ENCODE assay signal across 9 cellular contexts in the genomic region with DNA sequence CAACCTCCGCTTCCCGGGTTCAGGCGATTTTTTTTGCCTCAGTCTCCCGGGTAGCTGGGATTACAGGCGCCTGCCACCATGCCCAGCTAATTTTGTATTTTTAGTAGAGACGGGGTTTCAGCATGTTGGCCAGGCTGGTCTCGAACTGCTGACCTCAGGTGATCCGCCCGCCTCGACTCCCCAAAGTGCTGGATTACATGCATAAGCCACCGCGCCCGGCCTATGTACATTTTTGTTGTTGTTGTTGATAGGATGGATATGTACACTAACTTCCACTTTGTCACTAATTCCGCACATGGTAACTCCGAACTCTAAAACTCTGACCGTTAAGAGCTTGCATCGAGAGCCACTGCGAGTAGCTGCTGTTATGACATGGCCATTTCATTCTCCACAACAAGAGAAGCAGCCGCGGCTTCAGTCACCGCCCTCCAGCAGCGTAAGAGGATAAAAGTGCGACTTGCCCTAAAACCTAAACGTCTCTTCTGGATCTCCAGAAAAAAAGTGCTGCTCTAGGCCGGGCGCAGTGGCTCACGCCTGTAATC. TPM values are rescaled to one million over a fixed set of nuclear protein-coding genes. Genes with fewer than 3 reads are reported as not detected.
DNase-seq lines count a peak whose midpoint lies in the region; ATAC-seq and TF ChIP-seq lines count a peak whose summit lies in the region.
"Had no signal": no experiment of that assay in that cellular context is flagged by ENCODE, and none has a peak within 500 bp of the region (broad histone marks: within the 10 kb centered on the region; RNA-seq: fewer than 3 reads in every experiment).

No MANE protein-coding gene starts in this region.

- intact Hi-C loops in activated CD4-positive, alpha-beta T cell treated with anti-CD3 and anti-CD28 coated beads for 36 hours (cut with DNase I, micrococcal nuclease): loop anchor here (1.0 to 2.0 kb wide), 5 partner anchors 9 to 762 kb away; partner anchors contain the start of genes DCTN2 (in 1 of the 2), NACA (in 1 of the 2) and R3HDM2 (in 1 of the 2)
- intact Hi-C loops in activated B cell treated with CpG ODN at 0.5 μM for 24 hours (cut with micrococcal nuclease): loop anchor here (1.0 to 5.0 kb wide), 6 partner anchors 8 to 257 kb away; partner anchors contain the start of genes ARHGAP9, DCTN2, DDIT3 and GLI1

- H3K4me3 Mint-ChIP-seq in activated CD4-positive, alpha-beta T cell treated with anti-CD3 and anti-CD28 coated beads for 36 hours: peak overlapping the region; percentile 100
- H3K4me3 Mint-ChIP-seq in activated B cell treated with CpG ODN at 0.5 μM for 24 hours: no peak overlapping the region

- POLR2A ChIA-PET in activated CD4-positive, alpha-beta T cell treated with anti-CD3 and anti-CD28 coated beads for 36 hours (lab: Charles Lee): interaction anchor here (0.6 to 1.6 kb wide), 3 partner anchors 21 to 36 kb away, joined by 3 to 4 read pairs (median 4); no protein-coding TSS in a partner anchor
- POLR2A ChIA-PET in activated B cell treated with CpG ODN at 0.5 μM for 24 hours (lab: Charles Lee): interaction anchor here (0.7 to 3.1 kb wide), 9 partner anchors 10 to 380 kb away, joined by 3 to 19 read pairs (median 5); partner anchors contain the start of genes DDIT3 and GLI1

- peak overlapping the region; percentile 61 to 90 (median 86) for H3K4me3 ChIP-seq in subcutaneous abdominal adipose tissue (ENCODE audit: low read depth in 1 of 5, low read length in 5 of 5)

- TF ChIP-seq CTCF in activated B cell treated with CpG ODN at 0.5 μM for 24 hours (IDR thresholded peaks at IDR 0.05): no peak

- no peaks in the 10 kb centered on the region for H3K9me3 Mint-ChIP-seq in activated CD4-positive, alpha-beta T cell treated with anti-CD3 and anti-CD28 coated beads for 36 hours (ENCODE audit: low read depth)
- H3K9me3 Mint-ChIP-seq in activated B cell treated with CpG ODN at 0.5 μM for 24 hours: no peaks in the 10 kb centered on the region

- no peak overlapping the region for H3K27ac Mint-ChIP-seq in activated CD4-positive, alpha-beta T cell treated with anti-CD3 and anti-CD28 coated beads for 36 hours
- H3K27ac Mint-ChIP-seq in activated B cell treated with CpG ODN at 0.5 μM for 24 hours: peak overlapping the region; percentile 97

- no peaks in the 10 kb centered on the region for H3K27me3 Mint-ChIP-seq in activated CD4-positive, alpha-beta T cell treated with anti-CD3 and anti-CD28 coated beads for 36 hours
- no peaks in the 10 kb centered on the region for H3K27me3 Mint-ChIP-seq in activated B cell treated with CpG ODN at 0.5 μM for 24 hours

- H3K36me3 Mint-ChIP-seq in activated CD4-positive, alpha-beta T cell treated with anti-CD3 and anti-CD28 coated beads for 36 hours (ENCODE audit: low read depth): peaks cover 44% of the 10 kb centered on the region
- peaks cover 44% of the 10 kb centered on the region for H3K36me3 Mint-ChIP-seq in activated B cell treated with CpG ODN at 0.5 μM for 24 hours (ENCODE audit: low read depth)

- H3K27me3 ChIP-seq in subcutaneous abdominal adipose tissue (ENCODE audit: control insufficient read depth in 5 of 5, insufficient read depth in 4 of 5, low read length in 5 of 5): no peaks in the 10 kb centered on the region

- H3K4me1 Mint-ChIP-seq in activated CD4-positive, alpha-beta T cell treated with anti-CD3 and anti-CD28 coated beads for 36 hours: peaks cover 33% of the 10 kb centered on the region
- peaks cover 41% of the 10 kb centered on the region for H3K4me1 Mint-ChIP-seq in activated B cell treated with CpG ODN at 0.5 μM for 24 hours

- H3K9me3 ChIP-seq in subcutaneous abdominal adipose tissue (ENCODE audit: control insufficient read depth in 5 of 5, low read length in 5 of 5): no peaks in the 10 kb centered on the region

- no peak overlapping the region for H3K9ac ChIP-seq in subcutaneous abdominal adipose tissue (ENCODE audit: low read length in 5 of 5)

- no peak for ATAC-seq in activated CD4-positive, alpha-beta T cell treated with anti-CD3 and anti-CD28 coated beads for 36 hours
- ATAC-seq in activated B cell treated with CpG ODN at 0.5 μM for 24 hours (ENCODE audit: low read depth): no peak
- ATAC-seq in HG02678 (IDR thresholded peaks at IDR 0.05; ENCODE audit: unreplicated experiment): no peak

- CTCF ChIA-PET in activated CD4-positive, alpha-beta T cell treated with anti-CD3 and anti-CD28 coated beads for 36 hours (lab: Charles Lee): interaction anchor here (0.7 to 2.4 kb wide), 4 partner anchors 10 to 66 kb away, joined by 3 to 25 read pairs (median 4); no protein-coding TSS in a partner anchor
- CTCF ChIA-PET in activated B cell treated with CpG ODN at 0.5 μM for 24 hours (lab: Charles Lee): interaction anchor here (1.2 kb wide), 1 partner anchor 28 kb away, joined by 4 read pairs; the partner anchor contains the start of gene GLI1

- H3K4me1 ChIP-seq in subcutaneous abdominal adipose tissue (ENCODE audit: control insufficient read depth in 5 of 5, insufficient read depth in 5 of 5, low read length in 5 of 5): peaks cover 0 to 20% (median 16%) of the 10 kb centered on the region in 5 donors

- H3K27ac ChIP-seq in subcutaneous abdominal adipose tissue (ENCODE audit: low read depth, low read length): no peak overlapping the region

- peaks cover 8 to 29% (median 26%) of the 10 kb centered on the region in 5 donors for H3K36me3 ChIP-seq in subcutaneous abdominal adipose tissue (ENCODE audit: control insufficient read depth in 5 of 5, insufficient read depth in 5 of 5, low read length in 5 of 5)

- no peak for DNase-seq in activated CD4-positive, alpha-beta T cell treated with anti-CD3 and anti-CD28 coated beads for 36 hours
- DNase-seq in activated CD4-positive, alpha-beta T cell treated with anti-CD3 and anti-CD28 coated beads, Interleukin-2, amount 50 U/mL, for 48 hours: no peak
- no peak for DNase-seq in activated B cell treated with CpG ODN at 0.5 μM for 24 hours
- DNase-seq in islet precursor cell: peak; percentile 73
- no peak for DNase-seq in kidney glomerular epithelial cell (lab: John Stamatoyannopoulos, UW)
- no peak for DNase-seq in SW 1271 (lab: John Stamatoyannopoulos, UW)

RNA-seq across cellular contexts. Expression of gene MARS1, which starts 0.7 kb away (rescaled TPM):
- total RNA-seq in activated CD4-positive, alpha-beta T cell treated with anti-CD3 and anti-CD28 coated beads for 36 hours: 100 to 1,000 TPM; 389 to 583 TPM
- 368 and 425 TPM in 2 replicates for total RNA-seq in activated B cell treated with CpG ODN at 0.5 μM for 24 hours

RNA-seq across cellular contexts. Expression of gene ARHGAP9, which starts 7.5 kb away (rescaled TPM):
- total RNA-seq in activated CD4-positive, alpha-beta T cell treated with anti-CD3 and anti-CD28 coated beads for 36 hours: 100 to 1,000 TPM in 1 of 2 experiments, 10 to 100 TPM in 1; 77.7 to 101 TPM
- 98.8 and 104 TPM in 2 replicates for total RNA-seq in activated B cell treated with CpG ODN at 0.5 μM for 24 hours

RNA-seq across cellular contexts. Expression of gene GLI1, which starts 27.5 kb away (rescaled TPM):
- total RNA-seq in activated CD4-positive, alpha-beta T cell treated with anti-CD3 and anti-CD28 coated beads for 36 hours: under 1 TPM; 0.40 to 0.73 TPM
- 0.51 and 1.3 TPM in 2 replicates for total RNA-seq in activated B cell treated with CpG ODN at 0.5 μM for 24 hours

RNA-seq across cellular contexts. Expression of gene INHBE, which starts 32.0 kb away (rescaled TPM):
- 1 to 10 TPM; 1.2 to 1.5 TPM for total RNA-seq in activated CD4-positive, alpha-beta T cell treated with anti-CD3 and anti-CD28 coated beads for 36 hours
- 0.07 and 0.29 TPM in 2 replicates for total RNA-seq in activated B cell treated with CpG ODN at 0.5 μM for 24 hours
- total RNA-seq: subcutaneous adipose tissue had no signal

RNA-seq across cellular contexts. Expression of gene DDIT3, which starts 33.2 kb away (rescaled TPM):
- 10 to 100 TPM; 31.2 to 32.2 TPM for total RNA-seq in activated CD4-positive, alpha-beta T cell treated with anti-CD3 and anti-CD28 coated beads for 36 hours
- 30.5 and 34.3 TPM in 2 replicates for total RNA-seq in activated B cell treated with CpG ODN at 0.5 μM for 24 hours
